11 cellular contexts compared by ENCODE assay signal in the genomic region with DNA sequence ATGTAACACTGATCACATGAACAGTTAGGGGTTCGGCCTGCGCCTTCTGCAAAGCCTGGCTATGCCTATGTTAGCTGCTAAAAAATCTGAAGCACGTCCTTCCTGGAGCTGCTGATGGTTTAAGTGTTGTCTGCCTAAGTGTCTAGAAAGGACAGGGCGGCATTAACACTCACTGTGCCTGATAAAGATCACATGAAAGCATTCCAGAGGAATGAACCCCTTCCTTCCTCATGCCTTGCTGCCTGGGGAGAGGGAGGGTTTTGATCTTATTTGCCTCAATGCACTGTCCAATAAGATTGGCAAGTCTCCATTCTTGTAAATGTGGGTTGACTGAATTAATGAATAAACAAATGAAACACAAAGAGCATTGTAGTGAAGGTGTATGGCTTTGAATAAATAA. TPM values are rescaled to one million over a fixed set of nuclear protein-coding genes. Genes with fewer than 3 reads are reported as not detected.
DNase-seq lines count a peak whose midpoint lies in the region; ATAC-seq and TF ChIP-seq lines count a peak whose summit lies in the region.
"Had no signal": no experiment of that assay in that cellular context is flagged by ENCODE, and none has a peak within 500 bp of the region (broad histone marks: within the 10 kb centered on the region; RNA-seq: fewer than 3 reads in every experiment).

No MANE protein-coding gene starts in this region.

- no peak for TF ChIP-seq EP300 in esophagus muscularis mucosa (IDR thresholded peaks at IDR 0.05)

- H3K36me3 ChIP-seq in PC-9 (ENCODE audit: low read depth) (no peaks in the 10 kb centered on the region), esophagus muscularis mucosa (no peaks in the 10 kb centered on the region), parathyroid adenoma (ENCODE audit: control insufficient read depth, insufficient read depth, low read length) (no peaks in the 10 kb centered on the region), vagina (no peaks in the 10 kb centered on the region)
- H3K36me3 ChIP-seq: tibial artery had no signal

- peaks cover 57% of the 10 kb centered on the region for H3K4me1 ChIP-seq in PC-9 (replicated peaks; ENCODE audit: insufficient read depth)
- peaks cover 58 to 93% (median 91%) of the 10 kb centered on the region in 4 donors for H3K4me1 ChIP-seq in esophagus muscularis mucosa
- H3K4me1 ChIP-seq in parathyroid adenoma, result peaks cover 2% of the 10 kb centered on the region
- H3K4me1 ChIP-seq in vagina, result peaks cover 21% of the 10 kb centered on the region

- H3K36me3 Mint-ChIP-seq in Calu3 (ENCODE audit: insufficient read depth, unreplicated experiment), result peaks cover 5% of the 10 kb centered on the region

- no peak overlapping the region for H3K9ac ChIP-seq in parathyroid adenoma

- no peak overlapping the region for H3K4me3 Mint-ChIP-seq in Calu3 (ENCODE audit: low read depth, unreplicated experiment)

- CTCF ChIA-PET in Calu3 (lab: Charles Lee), result no interaction called here
- CTCF ChIA-PET in PC-9 (lab: Charles Lee), result no interaction called here

- no peaks in the 10 kb centered on the region for H3K27me3 Mint-ChIP-seq in Calu3 (ENCODE audit: unreplicated experiment)

- 70% methylated on average over 4 of the region's 4 CpGs for WGBS in esophagus muscularis mucosa

- H3K9me3 Mint-ChIP-seq in Calu3 (ENCODE audit: low read depth, unreplicated experiment), result no peaks in the 10 kb centered on the region

- peaks cover 26% of the 10 kb centered on the region for H3F3A ChIP-seq in PC-9 (ENCODE audit: insufficient read depth, low read depth)

- TF ChIP-seq POLR2A in esophagus muscularis mucosa (IDR thresholded peaks at IDR 0.05; ENCODE audit: low read depth) (no peak), vagina (IDR thresholded peaks at IDR 0.05) (no peak)

- H3K27me3 ChIP-seq in PC-9 (ENCODE audit: insufficient read depth, low read depth), result no peaks in the 10 kb centered on the region
- no peaks in the 10 kb centered on the region for H3K27me3 ChIP-seq in esophagus muscularis mucosa
- no peaks in the 10 kb centered on the region for H3K27me3 ChIP-seq in parathyroid adenoma (ENCODE audit: control insufficient read depth, insufficient read depth, low read length)
- no peaks in the 10 kb centered on the region for H3K27me3 ChIP-seq in vagina
- H3K27me3 ChIP-seq: tibial artery had no signal

- H3K4me2 ChIP-seq in PC-9 (peak overlapping the region; percentile 50), parathyroid adenoma (ENCODE audit: low read length) (no peak overlapping the region)

- H3K4me1 Mint-ChIP-seq in Calu3 (ENCODE audit: low read depth, unreplicated experiment), result peaks cover 14% of the 10 kb centered on the region

- intact Hi-C loops in Calu3 (cut with micrococcal nuclease; ENCODE audit: unreplicated experiment), result no loop called here
- intact Hi-C loops in PC-9 (cut with micrococcal nuclease; ENCODE audit: unreplicated experiment), result no loop called here
- intact Hi-C loops in esophagus muscularis mucosa (cut with DNase I), result no loop called here
- intact Hi-C loops in vagina (cut with DNase I), result no loop called here

- BruUV-seq in Calu3 (replicated peaks; lab: Mats Ljungman, UMichigan) (no TSS peak), PC-9 (replicated peaks; lab: Mats Ljungman, UMichigan) (no TSS peak)

- H3K9me3 ChIP-seq in PC-9 (ENCODE audit: insufficient read depth, low read depth) (no peaks in the 10 kb centered on the region), esophagus muscularis mucosa (no peaks in the 10 kb centered on the region), parathyroid adenoma (ENCODE audit: control insufficient read depth, low read length) (no peaks in the 10 kb centered on the region), vagina (no peaks in the 10 kb centered on the region)
- H3K9me3 ChIP-seq: tibial artery had no signal

- H3K79me2 ChIP-seq in PC-9 (ENCODE audit: low read depth), result peaks cover 75% of the 10 kb centered on the region
- H3K79me2 ChIP-seq in parathyroid adenoma, result no peaks in the 10 kb centered on the region

- POLR2A ChIA-PET in PC-9 (lab: Charles Lee; ENCODE audit: unreplicated experiment), result interaction anchor here (0.6 to 1.0 kb wide), 4 partner anchors 61 to 524 kb away, joined by 4 to 9 read pairs (median 6); no protein-coding TSS in a partner anchor

- H3K27ac ChIP-seq in PC-9 (peak overlapping the region; percentile 72), esophagus muscularis mucosa (replicated peaks in 1 of 4) (peak overlapping the region; percentile 50 to 74 (median 62)), parathyroid adenoma (peak overlapping the region; percentile 12), vagina (no peak overlapping the region)
- H3K27ac ChIP-seq: HL-60, tibial artery had no signal

- H3K9me2 ChIP-seq in PC-9 (ENCODE audit: insufficient read depth), result no peaks in the 10 kb centered on the region

- no peak overlapping the region for H3K27ac Mint-ChIP-seq in Calu3 (ENCODE audit: unreplicated experiment)

- DNase-seq in Calu3, result peak; percentile 31
- peak; percentile 72 to 99 for DNase-seq in PC-9
- DNase-seq in esophagus muscularis mucosa (ENCODE audit: extremely low spot score), result no peak
- no peak for DNase-seq in vagina (ENCODE audit: extremely low spot score in 2 of 2)
- DNase-seq in NCI-H1105 (lab: John Stamatoyannopoulos, UW), result no peak
- DNase-seq: activated effector memory CD4-positive, alpha-beta T cell treated with Interleukin-2 at 50 U/mL for 16 hours; tibial artery had no signal

- ATAC-seq in activated CD4-positive, CD25-positive, alpha-beta regulatory T cell treated with anti-CD3 and anti-CD28 coated beads, Interleukin-2, amount 50 U/mL, for 24 hours, result no peak
- ATAC-seq in HG02981 (IDR thresholded peaks at IDR 0.05; ENCODE audit: unreplicated experiment), result no peak

- H4K20me1 ChIP-seq in PC-9 (ENCODE audit: insufficient read depth), result no peaks in the 10 kb centered on the region

- no peak overlapping the region for H2AFZ ChIP-seq in PC-9
- no peak overlapping the region for H2AFZ ChIP-seq in parathyroid adenoma

- H3K4me3 ChIP-seq in PC-9 (no peak overlapping the region), esophagus muscularis mucosa (no peak overlapping the region), parathyroid adenoma (ENCODE audit: low read depth, low read length) (no peak overlapping the region), vagina (no peak overlapping the region)
- H3K4me3 ChIP-seq: tibial artery had no signal

- TF ChIP-seq CTCF in Calu3 (IDR thresholded peaks at IDR 0.05; ENCODE audit: unreplicated experiment) (no peak), PC-9 (conservative IDR thresholded peaks at IDR 0.05) (no peak), esophagus muscularis mucosa (IDR thresholded peaks at IDR 0.05) (no peak), parathyroid adenoma (IDR thresholded peaks at IDR 0.05) (no peak), vagina (IDR thresholded peaks at IDR 0.05) (no peak)

RNA-seq across cellular contexts. Expression of a gene that starts 5.2 kb away (rescaled TPM):
- total RNA-seq in Calu3 (2022) (21.1 and 26.2 TPM in 2 replicates), PC-9 (2021) (53.4 and 69.5 TPM in 2 replicates), esophagus muscularis mucosa (100 to 1,000 TPM; 127 to 191 (median 154) TPM), vagina (88.4 TPM)

Comparison
In these comparisons a context has a peak if more than half of its experiments do, and no peak if none do; other contexts are left out.
1. DNase-seq: peak in Calu3 (single experiment) and PC-9 (2 of 2); none in esophagus muscularis mucosa (single experiment), vagina (0 of 2) and NCI-H1105 (single experiment).